Comparison of ENCODE assay signal across 20 cellular contexts in the genomic region with DNA sequence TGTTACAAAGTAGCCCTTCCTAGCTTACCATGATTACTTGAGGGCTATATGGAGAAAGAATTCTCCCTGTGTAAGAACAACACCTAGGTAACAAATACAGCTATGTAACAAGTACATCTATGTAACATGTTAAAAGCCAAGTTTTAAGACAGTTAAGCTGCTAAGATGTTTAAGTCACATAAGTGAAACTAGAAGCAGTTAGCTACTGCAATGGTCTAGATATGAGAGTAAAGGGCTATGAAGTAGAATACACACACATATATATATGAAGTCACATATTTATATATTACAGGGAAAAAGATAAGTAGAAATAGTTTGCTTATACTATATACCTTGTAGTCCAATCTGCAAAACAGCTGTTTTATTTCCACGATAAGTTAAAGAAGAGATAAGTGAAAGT. TPM values are rescaled to one million over a fixed set of nuclear protein-coding genes. Genes with fewer than 3 reads are reported as not detected.
A peak's percentile ranks its signal among the peaks of the same experiment; 100 is the strongest.
DNase-seq lines count a peak whose midpoint lies in the region; ATAC-seq and TF ChIP-seq lines count a peak whose summit lies in the region.
"Had no signal": no experiment of that assay in that cellular context is flagged by ENCODE, and none has a peak within 500 bp of the region (broad histone marks: within the 10 kb centered on the region; RNA-seq: fewer than 3 reads in every experiment).

No MANE protein-coding gene starts in this region.

- H3K27ac ChIP-seq in KMS-11 = peak overlapping the region; percentile 64
- H3K27ac ChIP-seq: ascending aorta, foreskin keratinocyte, thoracic aorta had no signal

- TF ChIP-seq CTCF in KMS-11 (conservative IDR thresholded peaks at IDR 0.05; ENCODE audit: low read depth, low read length) (no peak), BE2C (IDR thresholded peaks at IDR 0.05; ENCODE audit: low read depth, low read length) (no peak)

- no peaks in the 10 kb centered on the region for H4K20me1 ChIP-seq in KMS-11 (ENCODE audit: insufficient read depth)

- no peaks in the 10 kb centered on the region for H3K9me3 ChIP-seq in BE2C
- H3K9me3 ChIP-seq: ascending aorta, thoracic aorta had no signal

- peaks cover 6 to 22% of the 10 kb centered on the region in 2 donors for H3K36me3 Mint-ChIP-seq in activated naive CD4-positive, alpha-beta T cell treated with anti-CD3 and anti-CD28 coated beads, Interleukin-2, amount 50 U/mL, for 72 hours

- no peak for DNase-seq in activated naive CD4-positive, alpha-beta T cell treated with anti-CD3 and anti-CD28 coated beads, Interleukin-2, amount 50 U/mL, for 72 hours (ENCODE audit: low spot score in 2 of 2)
- DNase-seq in BE2C (no peak), KBM-7 (no peak)
- DNase-seq: activated CD4-positive, CD25-positive, alpha-beta regulatory T cell treated with anti-CD3 and anti-CD28 coated beads, Interleukin-2, amount 50 U/mL, for 72 hours; activated CD8-positive, alpha-beta memory T cell treated with anti-CD3 and anti-CD28 coated beads, Interleukin-2, amount 10 ng/mL, durations not matched to agents 7 days and 5 days; activated gamma-delta T cell; Calu3; foreskin keratinocyte; NCI-H226; occipital lobe; Right ventricle myocardium superior; stimulated activated CD4-positive, alpha-beta T cell treated with anti-CD3 and anti-CD28 coated beads, Interleukin-4, amount 100 ng/mL, for 1 hour; T-helper 2 cell had no signal

- no peak overlapping the region for H3K27ac Mint-ChIP-seq in activated naive CD4-positive, alpha-beta T cell treated with anti-CD3 and anti-CD28 coated beads, Interleukin-2, amount 50 U/mL, for 72 hours
- H3K27ac Mint-ChIP-seq: activated CD8-positive, alpha-beta memory T cell treated with anti-CD3 and anti-CD28 coated beads, Interleukin-2, amount 10 ng/mL, durations not matched to agents 7 days and 5 days had no signal

- no peak overlapping the region for H3K4me3 ChIP-seq in KMS-11 (IDR thresholded peaks at IDR 0.05; ENCODE audit: insufficient read depth, low read depth, low read length)
- no peak overlapping the region for H3K4me3 ChIP-seq in BE2C (ENCODE audit: low read depth, low read length)
- H3K4me3 ChIP-seq: ascending aorta, thoracic aorta had no signal

- ATAC-seq in GM19023 (IDR thresholded peaks at IDR 0.05; ENCODE audit: unreplicated experiment) = peak; percentile 35
- peak; percentile 49 for ATAC-seq in GM21576 (IDR thresholded peaks at IDR 0.05; ENCODE audit: unreplicated experiment)
- peak; percentile 68 for ATAC-seq in HG03025 (IDR thresholded peaks at IDR 0.05; ENCODE audit: low FRiP score, unreplicated experiment)
- ATAC-seq in HG03139 (IDR thresholded peaks at IDR 0.05; ENCODE audit: unreplicated experiment) = no peak
- no peak for ATAC-seq in activated naive CD4-positive, alpha-beta T cell treated with anti-CD3 and anti-CD28 coated beads, Interleukin-2, amount 50 U/mL, for 72 hours
- ATAC-seq: activated CD8-positive, alpha-beta memory T cell treated with anti-CD3 and anti-CD28 coated beads, Interleukin-2, amount 10 ng/mL, durations not matched to agents 7 days and 5 days; foreskin keratinocyte had no signal

- peaks cover 42% of the 10 kb centered on the region for H3K79me2 ChIP-seq in KMS-11 (ENCODE audit: insufficient read depth, low read depth)

- peak overlapping the region; percentile 87 for H3K4me2 ChIP-seq in KMS-11

- H3K9ac ChIP-seq in KMS-11 = peak overlapping the region; percentile 16; the same call in 1 of the 2 replicates

- no peaks in the 10 kb centered on the region for H3K9me3 Mint-ChIP-seq in activated naive CD4-positive, alpha-beta T cell treated with anti-CD3 and anti-CD28 coated beads, Interleukin-2, amount 50 U/mL, for 72 hours

- in situ Hi-C loops in KBM-7 (cut with MboI; ENCODE audit: low pct_unique_long_range_greater_than_20kb, low sequenced_read_pairs) = no loop called here

- no peaks in the 10 kb centered on the region for H3K36me3 ChIP-seq in KMS-11 (ENCODE audit: insufficient read depth)
- no peaks in the 10 kb centered on the region for H3K36me3 ChIP-seq in BE2C
- H3K36me3 ChIP-seq: thoracic aorta had no signal

- no peak overlapping the region for H2AFZ ChIP-seq in KMS-11 (ENCODE audit: low read depth)

- H3K4me1 ChIP-seq in KMS-11 (ENCODE audit: low read depth, poor library complexity, severe bottlenecking) (peaks cover 67% of the 10 kb centered on the region), BE2C (peaks cover 25% of the 10 kb centered on the region)
- H3K4me1 ChIP-seq: ascending aorta, foreskin keratinocyte had no signal

- no peaks in the 10 kb centered on the region for H3K27me3 ChIP-seq in KMS-11 (ENCODE audit: insufficient read depth, low read depth)
- H3K27me3 ChIP-seq in BE2C = no peaks in the 10 kb centered on the region
- H3K27me3 ChIP-seq: ascending aorta, foreskin keratinocyte had no signal

RNA-seq across cellular contexts. Expression of gene POT1, which starts 14.4 kb away (rescaled TPM):
- total RNA-seq in activated naive CD4-positive, alpha-beta T cell treated with anti-CD3 and anti-CD28 coated beads, Interleukin-2, amount 50 U/mL, for 72 hours = 10 to 100 TPM; 46.0 to 52.7 TPM
- 33.2 TPM for polyA plus RNA-seq in BE2C (2012; ENCODE audit: insufficient read depth, insufficient read length, low read depth)

Comparison
In these comparisons a context has a peak if more than half of its experiments do, and no peak if none do; other contexts are left out.
1. ATAC-seq: peak in GM19023 (single experiment), GM21576 (single experiment) and HG03025 (single experiment); none in HG03139 (single experiment) and activated naive CD4-positive, alpha-beta T cell treated with anti-CD3 and anti-CD28 coated beads, Interleukin-2, amount 50 U/mL, for 72 hours (0 of 2).